Comparison of ENCODE assay signal across 15 cellular contexts in the genomic region with DNA sequence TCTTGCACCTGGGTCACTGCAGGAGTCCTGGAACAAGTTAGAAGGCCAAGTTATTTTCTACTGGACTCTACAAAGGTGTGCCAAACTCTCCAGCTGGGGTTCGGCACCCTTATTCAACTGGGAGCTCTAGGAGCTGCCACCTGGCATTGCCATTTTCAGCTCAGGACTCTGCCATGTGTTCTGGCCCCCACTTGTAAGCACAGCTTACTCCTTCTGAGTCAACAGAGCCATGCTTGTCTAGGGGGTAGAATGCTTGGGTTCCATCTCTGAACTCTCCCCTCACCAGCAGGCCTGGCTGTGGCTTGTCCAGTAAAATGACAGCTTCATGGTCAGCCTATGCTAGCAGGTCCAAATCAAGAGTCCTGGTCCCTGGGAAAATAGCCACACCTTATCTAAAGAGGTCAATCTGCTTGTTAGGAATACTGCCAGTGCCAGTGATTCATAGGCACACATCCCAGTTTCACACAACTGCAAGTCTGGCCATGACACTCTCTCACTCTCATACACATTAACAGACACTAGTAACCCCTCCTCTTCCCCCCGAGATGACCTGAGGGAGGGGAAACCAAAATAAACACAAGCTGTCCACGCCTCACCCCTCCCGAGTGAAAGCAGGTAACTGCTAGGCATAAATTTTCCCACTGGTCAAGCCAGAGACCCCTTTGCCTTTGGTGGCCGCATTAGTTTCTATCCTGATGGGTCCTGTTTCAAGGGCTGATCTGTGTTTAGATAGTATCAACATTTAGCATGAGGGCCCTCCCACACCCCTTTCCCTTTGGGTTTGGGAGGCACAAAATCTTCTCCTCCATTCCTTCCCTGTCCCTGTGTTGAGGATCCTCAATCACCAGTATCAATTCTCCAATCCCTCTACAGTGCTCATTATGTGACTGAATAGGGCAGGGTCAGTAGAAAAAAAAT.
DNase-seq lines count a peak whose midpoint lies in the region; ATAC-seq and TF ChIP-seq lines count a peak whose summit lies in the region.
"Had no signal": no experiment of that assay in that cellular context is flagged by ENCODE, and none has a peak within 500 bp of the region (broad histone marks: within the 10 kb centered on the region; RNA-seq: fewer than 3 reads in every experiment).

No MANE protein-coding gene starts in this region.

- H4K5ac ChIP-seq in mesendoderm (ENCODE audit: low read length) = no peak overlapping the region

- no peak overlapping the region for H4K8ac ChIP-seq in mesendoderm (ENCODE audit: low read depth, low read length)

- H2AK5ac ChIP-seq in mesendoderm (ENCODE audit: low read length) = no peak overlapping the region

- peak overlapping the region; percentile 1 for H3K4me3 Mint-ChIP-seq in Caco-2 (ENCODE audit: unreplicated experiment)
- H3K4me3 Mint-ChIP-seq: activated B cell treated with CpG ODN at 0.5 μM for 24 hours; activated naive CD8-positive, alpha-beta T cell treated with anti-CD3 and anti-CD28 coated beads, Interleukin-2, amount 10 ng/mL, durations not matched to agents 7 days and 5 days; dendritic cell treated with granulocyte-macrophage colony-stimulating factor and Interleukin-4, amounts not matched to agents 40 ng/mL and 50 ng/mL, for 4 days; GM23338 had no signal

- no peaks in the 10 kb centered on the region for H3K9me3 ChIP-seq in Caco-2
- H3K9me3 ChIP-seq in BE2C = no peaks in the 10 kb centered on the region

- peak overlapping the region; percentile 32 for H3K27ac Mint-ChIP-seq in Caco-2 (ENCODE audit: unreplicated experiment)
- H3K27ac Mint-ChIP-seq: activated B cell treated with CpG ODN at 0.5 μM for 24 hours; activated naive CD8-positive, alpha-beta T cell treated with anti-CD3 and anti-CD28 coated beads, Interleukin-2, amount 10 ng/mL, durations not matched to agents 7 days and 5 days; dendritic cell treated with granulocyte-macrophage colony-stimulating factor and Interleukin-4, amounts not matched to agents 40 ng/mL and 50 ng/mL, for 4 days; GM23338 had no signal

- no CpG with 5 or more reads among the region's 5 CpGs for WGBS in mesendoderm (ENCODE audit: extremely low coverage, insufficient coverage, low lambda C conversion rate)

- no peak overlapping the region for H2BK120ac ChIP-seq in mesendoderm (ENCODE audit: low read depth, low read length)

- no peaks in the 10 kb centered on the region for H3K27me3 ChIP-seq in Caco-2 (replicated peaks; ENCODE audit: control insufficient read depth, insufficient read depth, low read length)
- no peaks in the 10 kb centered on the region for H3K27me3 ChIP-seq in mesendoderm (ENCODE audit: insufficient read depth, low read length, poor library complexity)
- peaks cover 3% of the 10 kb centered on the region for H3K27me3 ChIP-seq in BE2C

- intact Hi-C loops in Caco-2 (cut with micrococcal nuclease; ENCODE audit: unreplicated experiment) = loop anchor here (5.0 kb wide), 2 partner anchors 71 to 136 kb away; no protein-coding TSS in a partner anchor
- intact Hi-C loops in Right ventricle myocardium superior (cut with DNase I) = no loop called here

- no peak overlapping the region for H3K23ac ChIP-seq in mesendoderm (ENCODE audit: low read length)

- H3K4me1 ChIP-seq in Caco-2 (peaks cover 67% of the 10 kb centered on the region), mesendoderm (ENCODE audit: control insufficient read depth, low read depth, low read length) (no peaks in the 10 kb centered on the region), BE2C (no peaks in the 10 kb centered on the region)

- POLR2A ChIA-PET in Caco-2 (lab: Charles Lee) = no interaction called here

- no peak overlapping the region for H2BK5ac ChIP-seq in mesendoderm (ENCODE audit: low read length)

- H3K18ac ChIP-seq in mesendoderm (ENCODE audit: low read length) = no peak overlapping the region

- no peak overlapping the region for H3K9ac ChIP-seq in mesendoderm (ENCODE audit: low read length)

- no peak for TF ChIP-seq CTCF in Caco-2 (IDR thresholded peaks at IDR 0.05; ENCODE audit: insufficient read depth in 1 of 2, low read depth in 1 of 2, low read length in 1 of 2, severe bottlenecking in 1 of 2, unreplicated experiment in 1 of 2)
- no peak for TF ChIP-seq CTCF in VCaP (conservative IDR thresholded peaks at IDR 0.05)
- TF ChIP-seq CTCF in BE2C (IDR thresholded peaks at IDR 0.05; ENCODE audit: low read depth, low read length) = no peak

- no peaks in the 10 kb centered on the region for H3K79me1 ChIP-seq in mesendoderm (ENCODE audit: low read length)

- peak; percentile 84 for ATAC-seq in Right ventricle myocardium superior (ENCODE audit: poor library complexity)
- ATAC-seq: GM23338, SK-N-SH treated with all-trans-retinoic acid at 6 μM for 48 hours had no signal

- H3K27me3 Mint-ChIP-seq in Caco-2 (ENCODE audit: insufficient read depth, unreplicated experiment) = no peaks in the 10 kb centered on the region
- H3K27me3 Mint-ChIP-seq: activated B cell treated with CpG ODN at 0.5 μM for 24 hours had no signal

- H3K79me2 ChIP-seq in mesendoderm (ENCODE audit: control insufficient read depth, insufficient read depth, low read length) = no peaks in the 10 kb centered on the region

- H3K9me3 Mint-ChIP-seq in Caco-2 (ENCODE audit: unreplicated experiment) = no peaks in the 10 kb centered on the region
- H3K9me3 Mint-ChIP-seq: activated B cell treated with CpG ODN at 0.5 μM for 24 hours; activated naive CD8-positive, alpha-beta T cell treated with anti-CD3 and anti-CD28 coated beads, Interleukin-2, amount 10 ng/mL, durations not matched to agents 7 days and 5 days; dendritic cell treated with granulocyte-macrophage colony-stimulating factor and Interleukin-4, amounts not matched to agents 40 ng/mL and 50 ng/mL, for 4 days; GM23338 had no signal

- no TSS peak for BruUV-seq in Caco-2 (replicated peaks; lab: Mats Ljungman, UMichigan)

- no peak overlapping the region for H3K4me3 ChIP-seq in Caco-2 (ENCODE audit: low read depth, low read length)
- no peak overlapping the region for H3K4me3 ChIP-seq in mesendoderm (ENCODE audit: low read length)
- no peak overlapping the region for H3K4me3 ChIP-seq in BE2C (ENCODE audit: low read depth, low read length)
- H3K4me3 ChIP-seq: GM23338 had no signal

- CTCF ChIA-PET in Caco-2 (lab: Charles Lee) = interaction anchor here (0.8 to 2.5 kb wide), 3 partner anchors 9 to 421 kb away, joined by 4 to 13 read pairs (median 4); no protein-coding TSS in a partner anchor

- H3K56ac ChIP-seq in mesendoderm (ENCODE audit: low read length) = no peak overlapping the region

- H3K4me2 ChIP-seq in mesendoderm (ENCODE audit: low read length) = no peak overlapping the region
- H3K4me2 ChIP-seq: GM23338 had no signal

- H3K4me1 Mint-ChIP-seq in Caco-2 (ENCODE audit: low read depth, unreplicated experiment) = peaks cover 33% of the 10 kb centered on the region
- H3K4me1 Mint-ChIP-seq: activated B cell treated with CpG ODN at 0.5 μM for 24 hours; activated naive CD8-positive, alpha-beta T cell treated with anti-CD3 and anti-CD28 coated beads, Interleukin-2, amount 10 ng/mL, durations not matched to agents 7 days and 5 days had no signal

- no peak overlapping the region for H3K4ac ChIP-seq in mesendoderm (ENCODE audit: low read depth, low read length)

- H3K36me3 Mint-ChIP-seq in Caco-2 (ENCODE audit: insufficient read depth, unreplicated experiment) = peaks cover 17% of the 10 kb centered on the region
- H3K36me3 Mint-ChIP-seq: activated naive CD8-positive, alpha-beta T cell treated with anti-CD3 and anti-CD28 coated beads, Interleukin-2, amount 10 ng/mL, durations not matched to agents 7 days and 5 days had no signal

- DNase-seq in Caco-2 (peak; percentile 44 to 77), Right ventricle myocardium superior (no peak), mucosa of gallbladder (ENCODE audit: low spot score) (peak; percentile 80), DMS153 (lab: John Stamatoyannopoulos, UW) (no peak), amniotic stem cell (lab: John Stamatoyannopoulos, UW) (no peak), mesendoderm (no peak), BE2C (no peak)
- DNase-seq: activated B cell treated with CpG ODN at 0.5 μM for 24 hours; activated naive CD8-positive, alpha-beta T cell treated with anti-CD3 and anti-CD28 coated beads, Interleukin-2, amount 10 ng/mL, durations not matched to agents 7 days and 5 days; NCI-H2029 treated with DMSO at 0.1 percent for 48 hours; stimulated activated CD8-positive, alpha-beta memory T cell treated with anti-CD3 and anti-CD28 coated beads, Interleukin-4, amount 100 ng/mL, for 48 hours had no signal

- H3K36me3 ChIP-seq in Caco-2 (ENCODE audit: control insufficient read depth, insufficient read depth, low read length) = 0 out of 2 replicates have a peak, but pooled peaks cover 2% of the 10 kb centered on the region
- no peaks in the 10 kb centered on the region for H3K36me3 ChIP-seq in mesendoderm (ENCODE audit: control insufficient read depth, insufficient read depth, low read length)
- no peaks in the 10 kb centered on the region for H3K36me3 ChIP-seq in BE2C

- H2BK15ac ChIP-seq in mesendoderm (replicated peaks; ENCODE audit: low read depth) = no peak overlapping the region

- H3K27ac ChIP-seq in VCaP (peak overlapping the region; percentile 99), mesendoderm (ENCODE audit: low read depth, low read length) (no peak overlapping the region)

Comparison
In these comparisons a context has a peak if more than half of its experiments do, and no peak if none do; other contexts are left out.
1. DNase-seq: peak in Caco-2 (2 of 2) and mucosa of gallbladder (single experiment); none in Right ventricle myocardium superior (single experiment), DMS153 (single experiment), amniotic stem cell (single experiment), mesendoderm (single experiment) and BE2C (single experiment).